Comparison of ENCODE assay signal across 8 cellular contexts in genomic region chr3:71652786-71653419, GRCh38.
DNase-seq lines count a peak whose midpoint lies in the region; ATAC-seq, FAIRE-seq and TF ChIP-seq lines count a peak whose summit lies in the region.

No MANE protein-coding gene starts in this region.

- H3K27ac ChIP-seq in lower lobe of right lung = no peak overlapping the region
- no peak overlapping the region for H3K27ac ChIP-seq in tibial artery

- peak; percentile 80 for FAIRE-seq in RCC 7860 (lab: Jason Lieb, UNC)

- no peak overlapping the region for H3K4me3 ChIP-seq in lower lobe of right lung
- H3K4me3 ChIP-seq in tibial artery = no peak overlapping the region

- intact Hi-C loops in lower lobe of right lung (cut with DNase I) = loop anchor here (10.0 kb wide), 1 partner anchor 1108 kb away; no protein-coding TSS in a partner anchor
- intact Hi-C loops in tibial artery (cut with DNase I; ENCODE audit: low total_unique reads) = loop anchor here (5.0 kb wide), 1 partner anchor 1121 kb away; no protein-coding TSS in a partner anchor

- TF ChIP-seq EP300 in Ishikawa (IDR thresholded peaks at IDR 0.05; ENCODE audit: borderline replicate concordance) = no peak

- no peaks in the 10 kb centered on the region for H3K36me3 ChIP-seq in lower lobe of right lung
- no peaks in the 10 kb centered on the region for H3K36me3 ChIP-seq in tibial artery

- H3K27me3 ChIP-seq in lower lobe of right lung (ENCODE audit: low read depth) (no peaks in the 10 kb centered on the region), tibial artery (no peaks in the 10 kb centered on the region)

- DNase-seq in NCI-H82 (lab: John Stamatoyannopoulos, UW) (peak; percentile 56), NCI-H82 treated with DMSO at 0.1 percent for 48 hours (lab: John Stamatoyannopoulos, UW; ENCODE audit: unreplicated experiment) (no peak), RCC 7860 (ENCODE audit: low spot score) (peak; percentile 62), dedifferentiated amniotic fluid mesenchymal stem cell (ENCODE audit: extremely low spot score) (peak; percentile 66), lower lobe of right lung (peak; percentile 51), tibial artery (peak in 1 of 2 donors; percentile 56), cortex of kidney (lab: John Stamatoyannopoulos, UW) (no peak)

- H3K4me1 ChIP-seq in lower lobe of right lung = no peaks in the 10 kb centered on the region
- H3K4me1 ChIP-seq in tibial artery = peaks cover 0 to 12% (median 7%) of the 10 kb centered on the region in 4 donors

- H3K9me3 ChIP-seq in lower lobe of right lung (no peaks in the 10 kb centered on the region), tibial artery (no peaks in the 10 kb centered on the region)

- peak; percentile 74 for TF ChIP-seq RAD21 in Ishikawa (IDR thresholded peaks at IDR 0.05; ENCODE audit: low read depth)

- ATAC-seq in lower lobe of right lung = peak; percentile 53 to 78

- peak; percentile 62 for TF ChIP-seq CTCF in lower lobe of right lung (IDR thresholded peaks at IDR 0.05)
- peak; percentile 48 to 55 for TF ChIP-seq CTCF in tibial artery (IDR thresholded peaks at IDR 0.05)

TF ChIP-seq in Ishikawa, 13 proteins besides CTCF, POLR2A, EP300 and RAD21:
- TF ChIP-seq CEBPB (IDR thresholded peaks at IDR 0.05) (no peak), FOXM1 (IDR thresholded peaks at IDR 0.05; ENCODE audit: borderline replicate concordance, low read depth) (no peak), REST (IDR thresholded peaks at IDR 0.05; ENCODE audit: low read depth) (no peak), TCF12 (IDR thresholded peaks at IDR 0.05; ENCODE audit: low read depth) (no peak), YY1 (IDR thresholded peaks at IDR 0.05; ENCODE audit: low read depth) (no peak), NFIC (IDR thresholded peaks at IDR 0.05) (no peak)

Comparison
In these comparisons a context has a peak if more than half of its experiments do, and no peak if none do; other contexts are left out.
1. DNase-seq: peak in NCI-H82 (single experiment), RCC 7860 (single experiment), dedifferentiated amniotic fluid mesenchymal stem cell (single experiment) and lower lobe of right lung (single experiment); none in NCI-H82 treated with DMSO at 0.1 percent for 48 hours (single experiment) and cortex of kidney (single experiment).